8 cellular contexts compared by ENCODE assay signal in the genomic region with DNA sequence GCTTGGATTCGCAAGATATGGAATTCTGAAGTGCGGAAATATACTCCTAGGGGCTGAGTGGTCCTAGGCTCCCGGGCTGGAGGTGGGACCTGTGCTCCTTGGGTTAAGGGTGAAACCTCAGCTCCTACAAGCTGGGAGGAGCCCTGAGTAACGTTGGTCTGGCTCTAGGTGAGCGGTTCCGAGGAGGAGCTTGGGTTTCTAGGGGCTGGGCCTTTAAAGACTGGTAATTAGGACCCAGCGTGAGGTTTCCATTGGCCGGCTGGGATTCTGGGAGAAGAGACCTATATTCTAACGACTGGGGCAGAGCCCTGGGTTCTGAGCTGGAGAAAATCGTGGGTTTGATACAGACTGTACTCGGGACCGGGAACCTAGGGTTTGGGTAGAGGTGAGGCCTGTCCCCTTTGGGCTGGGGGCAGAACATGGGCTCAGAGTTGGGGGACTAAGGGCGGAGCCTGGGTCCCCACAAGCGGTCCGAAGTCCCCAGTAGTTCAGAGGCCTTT. TPM values are rescaled to one million over a fixed set of nuclear protein-coding genes. Genes with fewer than 3 reads are reported as not detected.
A peak's percentile ranks its signal among the peaks of the same experiment; 100 is the strongest.
DNase-seq lines count a peak whose midpoint lies in the region; ATAC-seq and TF ChIP-seq lines count a peak whose summit lies in the region.

No MANE protein-coding gene starts in this region.

- DNase-seq in HL-60 (ENCODE audit: low read depth in 1 of 2, low spot score in 1 of 2): no peak
- DNase-seq in activated CD8-positive, alpha-beta T cell treated with anti-CD3 and anti-CD28 coated beads, Interleukin-2, amount 10 ng/mL, durations not matched to agents 7 days and 5 days: no peak
- DNase-seq in iPS DF 6.9 (ENCODE audit: low read depth, low spot score): no peak
- DNase-seq in spleen: no peak
- no peak for DNase-seq in NCI-H2029 treated with DMSO at 0.1 percent for 48 hours (lab: John Stamatoyannopoulos, UW)

- TF ChIP-seq CTCF in HL-60 (IDR thresholded peaks at IDR 0.05; ENCODE audit: insufficient read depth, low read length) (no peak), spleen (IDR thresholded peaks at IDR 0.05 in 8 of 11, conservative IDR thresholded peaks at IDR 0.05 in 3 of 11) (no peak)

- H3K27me3 Mint-ChIP-seq in activated CD8-positive, alpha-beta T cell treated with anti-CD3 and anti-CD28 coated beads, Interleukin-2, amount 10 ng/mL, durations not matched to agents 7 days and 5 days (ENCODE audit: low read depth): no peaks in the 10 kb centered on the region

- peak overlapping the region; percentile 85 for H3K4me3 Mint-ChIP-seq in activated CD8-positive, alpha-beta T cell treated with anti-CD3 and anti-CD28 coated beads, Interleukin-2, amount 10 ng/mL, durations not matched to agents 7 days and 5 days

- 0 out of 2 replicates have a peak, but pooled peaks cover 2% of the 10 kb centered on the region for H3K4me1 ChIP-seq in iPS DF 6.9 (ENCODE audit: control insufficient read depth, insufficient read depth, low read length)
- H3K4me1 ChIP-seq in spleen: peaks cover 42 to 85% (median 58%) of the 10 kb centered on the region in 6 donors

- POLR2A ChIA-PET in activated CD8-positive, alpha-beta T cell treated with anti-CD3 and anti-CD28 coated beads, Interleukin-2, amount 10 ng/mL, durations not matched to agents 7 days and 5 days (lab: Charles Lee): interaction anchor here (0.6 to 1.3 kb wide), 3 partner anchors 18 to 318 kb away, joined by 3 read pairs; a partner anchor contains a TSS

- CTCF ChIA-PET in activated CD8-positive, alpha-beta T cell treated with anti-CD3 and anti-CD28 coated beads, Interleukin-2, amount 10 ng/mL, durations not matched to agents 7 days and 5 days (lab: Charles Lee): interaction anchor here (0.6 to 1.4 kb wide), 5 partner anchors 39 to 314 kb away, joined by 3 to 9 read pairs (median 3); a partner anchor contains a TSS

- H3K4me1 Mint-ChIP-seq in activated CD8-positive, alpha-beta T cell treated with anti-CD3 and anti-CD28 coated beads, Interleukin-2, amount 10 ng/mL, durations not matched to agents 7 days and 5 days (ENCODE audit: low read depth): peaks cover 46% of the 10 kb centered on the region

- TF ChIP-seq POLR2A in spleen (IDR thresholded peaks at IDR 0.05): no peak

- peak overlapping the region; percentile 81 for H3K27ac Mint-ChIP-seq in activated CD8-positive, alpha-beta T cell treated with anti-CD3 and anti-CD28 coated beads, Interleukin-2, amount 10 ng/mL, durations not matched to agents 7 days and 5 days

- H3K9me3 ChIP-seq in iPS DF 6.9 (ENCODE audit: control insufficient read depth, insufficient read depth, low read length) (no peaks in the 10 kb centered on the region), spleen (no peaks in the 10 kb centered on the region)

- no peaks in the 10 kb centered on the region for H3K9me3 Mint-ChIP-seq in activated CD8-positive, alpha-beta T cell treated with anti-CD3 and anti-CD28 coated beads, Interleukin-2, amount 10 ng/mL, durations not matched to agents 7 days and 5 days (ENCODE audit: insufficient read depth)

- peak overlapping the region; percentile 61 for H3K27ac ChIP-seq in HL-60 (replicated peaks)
- H3K27ac ChIP-seq in iPS DF 6.9 (ENCODE audit: low read length): no peak overlapping the region
- H3K27ac ChIP-seq in spleen: peak overlapping the region; percentile 79 to 94 (median 88)

- H3K27me3 ChIP-seq in HL-60 (ENCODE audit: insufficient read depth, poor library complexity, severe bottlenecking): no peaks in the 10 kb centered on the region
- no peaks in the 10 kb centered on the region for H3K27me3 ChIP-seq in iPS DF 6.9 (ENCODE audit: control insufficient read depth, insufficient read depth, low read length)
- H3K27me3 ChIP-seq in spleen (replicated peaks in 1 of 7): no peaks in the 10 kb centered on the region

- intact Hi-C loops in spleen (cut with DNase I; ENCODE audit: low total_unique reads): no loop called here

- WGBS in iPS DF 6.9 (ENCODE audit: insufficient coverage, insufficient read length): no CpG with 5 or more reads among the region's 15 CpGs
- WGBS in spleen, 5 donors: 41 to 53% (median 50%) methylated on average over 14 to 15 of the region's 15 CpGs

- H3K4me3 ChIP-seq in HL-60 (replicated peaks; ENCODE audit: insufficient read depth, low read length) (peak overlapping the region; percentile 62), iPS DF 6.9 (ENCODE audit: low read length) (peak overlapping the region; percentile 1; the same call in 1 of the 2 replicates), spleen (peak overlapping the region; percentile 55 to 95 (median 70))

- H3K36me3 ChIP-seq in iPS DF 6.9 (ENCODE audit: control insufficient read depth, insufficient read depth, low read length) (peaks cover 14% of the 10 kb centered on the region; the same call in 1 of the 2 replicates), spleen (peaks cover 0 to 66% (median 25%) of the 10 kb centered on the region in 6 donors)

- no peak for ATAC-seq in activated CD8-positive, alpha-beta T cell treated with anti-CD3 and anti-CD28 coated beads, Interleukin-2, amount 10 ng/mL, durations not matched to agents 7 days and 5 days
- ATAC-seq in GM21381 (IDR thresholded peaks at IDR 0.05; ENCODE audit: unreplicated experiment): no peak
- ATAC-seq in HG02884 (IDR thresholded peaks at IDR 0.05; ENCODE audit: unreplicated experiment): no peak
- no peak for ATAC-seq in HG02840 (IDR thresholded peaks at IDR 0.05; ENCODE audit: low FRiP score, unreplicated experiment)

- peaks cover 30% of the 10 kb centered on the region for H3K36me3 Mint-ChIP-seq in activated CD8-positive, alpha-beta T cell treated with anti-CD3 and anti-CD28 coated beads, Interleukin-2, amount 10 ng/mL, durations not matched to agents 7 days and 5 days (ENCODE audit: low read depth)

RNA-seq across cellular contexts. Expression of a gene that starts 0.9 kb away (rescaled TPM):
- 10 to 100 TPM; 84.2 to 90.2 TPM for total RNA-seq in activated CD8-positive, alpha-beta T cell treated with anti-CD3 and anti-CD28 coated beads, Interleukin-2, amount 10 ng/mL, durations not matched to agents 7 days and 5 days
- total RNA-seq in spleen: 100 to 1,000 TPM in 1 of 7 donors, 10 to 100 TPM in 6; 41.5 to 106 (median 57.4) TPM
- 10 to 100 TPM; 40.8 to 70.8 (median 63.8) TPM for polyA plus RNA-seq in spleen

RNA-seq across cellular contexts. Expression of a gene that starts 6.5 kb away (rescaled TPM):
- 10 to 100 TPM; 32.9 to 34.0 TPM for total RNA-seq in activated CD8-positive, alpha-beta T cell treated with anti-CD3 and anti-CD28 coated beads, Interleukin-2, amount 10 ng/mL, durations not matched to agents 7 days and 5 days
- 10 to 100 TPM; 20.1 to 33.6 (median 28.2) TPM for total RNA-seq in spleen
- polyA plus RNA-seq in spleen: 10 to 100 TPM; 17.8 to 27.6 (median 20.5) TPM

RNA-seq across cellular contexts. Expression of a gene that starts 25.6 kb away (rescaled TPM):
- 100 to 1,000 TPM; 421 to 423 TPM for total RNA-seq in activated CD8-positive, alpha-beta T cell treated with anti-CD3 and anti-CD28 coated beads, Interleukin-2, amount 10 ng/mL, durations not matched to agents 7 days and 5 days
- total RNA-seq in spleen: 100 to 1,000 TPM; 359 to 585 (median 458) TPM
- 100 to 1,000 TPM in 2 of 3 donors, 10 to 100 TPM in 1; 54.2 to 140 (median 121) TPM for polyA plus RNA-seq in spleen

RNA-seq across cellular contexts. Expression of a gene that starts 40.6 kb away (rescaled TPM):
- 1 to 10 TPM in 1 of 2 experiments, under 1 TPM in 1; 0.61 to 1.2 TPM for total RNA-seq in activated CD8-positive, alpha-beta T cell treated with anti-CD3 and anti-CD28 coated beads, Interleukin-2, amount 10 ng/mL, durations not matched to agents 7 days and 5 days
- total RNA-seq in spleen: 1 to 10 TPM; 1.9 to 4.6 (median 2.6) TPM
- 1 to 10 TPM in 2 of 3 donors, under 1 TPM in 1; 0.74 to 2.0 (median 1.0) TPM for polyA plus RNA-seq in spleen

RNA-seq across cellular contexts. Expression of a gene that starts 44.1 kb away (rescaled TPM):
- 1 to 10 TPM; 2.9 to 4.7 TPM for total RNA-seq in activated CD8-positive, alpha-beta T cell treated with anti-CD3 and anti-CD28 coated beads, Interleukin-2, amount 10 ng/mL, durations not matched to agents 7 days and 5 days
- total RNA-seq in spleen: 1 to 10 TPM; 2.7 to 7.2 (median 5.1) TPM
- 1 to 10 TPM; 1.7 to 2.4 (median 2.1) TPM for polyA plus RNA-seq in spleen

Comparison
In these comparisons a context has a peak if more than half of its experiments do, and no peak if none do; other contexts are left out.
1. H3K4me3 ChIP-seq: peak in every context shown above with its lines; median percentile 70 in spleen; 62 in HL-60; 1 in iPS DF 6.9.